ENCODE assay signal across 9 cellular contexts in the genomic region with DNA sequence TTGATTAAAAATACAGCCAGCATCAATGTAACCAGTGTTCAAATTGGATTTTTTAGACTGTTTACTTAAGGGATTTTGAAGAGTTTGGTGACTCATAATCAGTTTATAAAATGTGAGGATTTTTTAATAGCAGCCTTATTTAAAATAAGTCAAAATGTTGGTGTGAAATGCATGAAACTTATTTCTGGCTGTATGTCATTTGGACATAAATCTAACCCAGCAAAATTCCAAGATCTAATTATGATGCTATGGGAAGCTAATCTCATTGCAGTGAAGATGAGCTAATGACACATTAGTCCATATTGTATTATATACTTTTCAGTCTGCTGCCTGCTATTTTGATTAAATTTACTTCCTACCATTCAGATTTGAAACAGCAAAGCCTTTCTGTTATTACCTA.
DNase-seq lines count a peak whose midpoint lies in the region; ATAC-seq, FAIRE-seq and TF ChIP-seq lines count a peak whose summit lies in the region.
"Had no signal": no experiment of that assay in that cellular context is flagged by ENCODE, and none has a peak within 500 bp of the region (broad histone marks: within the 10 kb centered on the region; RNA-seq: fewer than 3 reads in every experiment).

No MANE protein-coding gene starts in this region.

- no peak for FAIRE-seq in RCC 7860 (lab: Jason Lieb, UNC)

- H3K9me3 ChIP-seq in PC-9 (ENCODE audit: insufficient read depth, low read depth) (no peaks in the 10 kb centered on the region), mucosa of stomach (ENCODE audit: control insufficient read depth, low read length) (no peaks in the 10 kb centered on the region), tibial nerve (no peaks in the 10 kb centered on the region)

- no peak for TF ChIP-seq CTCF in PC-9 (conservative IDR thresholded peaks at IDR 0.05)
- no peak for TF ChIP-seq CTCF in tibial nerve (IDR thresholded peaks at IDR 0.05)

- H3K27me3 ChIP-seq in PC-9 (ENCODE audit: insufficient read depth, low read depth) (no peaks in the 10 kb centered on the region), mucosa of stomach (ENCODE audit: control insufficient read depth, insufficient read depth, low read length) (no peaks in the 10 kb centered on the region), tibial nerve (no peaks in the 10 kb centered on the region)

- no peaks in the 10 kb centered on the region for H3K9me2 ChIP-seq in PC-9 (ENCODE audit: insufficient read depth)

- H4K20me1 ChIP-seq in PC-9 (ENCODE audit: insufficient read depth), result no peaks in the 10 kb centered on the region

- peaks cover 82% of the 10 kb centered on the region for H3K4me1 ChIP-seq in PC-9 (replicated peaks; ENCODE audit: insufficient read depth)
- H3K4me1 ChIP-seq in mucosa of stomach (ENCODE audit: control insufficient read depth, insufficient read depth, low read length), result peaks cover 56% of the 10 kb centered on the region
- H3K4me1 ChIP-seq in tibial nerve, result peaks cover 0 to 84% (median 39%) of the 10 kb centered on the region in 4 donors

- peak overlapping the region; percentile 13; the same call in 1 of the 2 replicates for H3K4me3 ChIP-seq in PC-9
- H3K4me3 ChIP-seq in mucosa of stomach (ENCODE audit: low read length), result no peak overlapping the region
- no peak overlapping the region for H3K4me3 ChIP-seq in tibial nerve

- H3K36me3 ChIP-seq in PC-9 (ENCODE audit: low read depth) (no peaks in the 10 kb centered on the region), mucosa of stomach (ENCODE audit: control insufficient read depth, insufficient read depth, low read length) (no peaks in the 10 kb centered on the region), tibial nerve (no peaks in the 10 kb centered on the region)

- H3F3A ChIP-seq in PC-9 (ENCODE audit: insufficient read depth, low read depth), result peaks cover 65% of the 10 kb centered on the region

- ATAC-seq in GM19395 (IDR thresholded peaks at IDR 0.05; ENCODE audit: unreplicated experiment), result no peak
- no peak for ATAC-seq in HG03571 (IDR thresholded peaks at IDR 0.05; ENCODE audit: unreplicated experiment)

- no peak for TF ChIP-seq POLR2A in tibial nerve (IDR thresholded peaks at IDR 0.05)

- no peak for TF ChIP-seq EP300 in tibial nerve (IDR thresholded peaks at IDR 0.05)

- H2AFZ ChIP-seq in PC-9, result no peak overlapping the region

- no peak for DNase-seq in PC-9
- no peak for DNase-seq in caudate nucleus (lab: John Stamatoyannopoulos, UW)
- no peak for DNase-seq in tibial nerve (ENCODE audit: low spot score in 2 of 2)
- DNase-seq in RCC 7860 (ENCODE audit: low spot score), result no peak
- DNase-seq: effector CD8-positive, alpha-beta T cell; immature natural killer cell had no signal

- intact Hi-C loops in PC-9 (cut with micrococcal nuclease; ENCODE audit: unreplicated experiment), result loop anchor here (1.0 kb wide), 3 partner anchors 48 to 83 kb away; no protein-coding TSS in a partner anchor

- peaks cover 33% of the 10 kb centered on the region for H3K79me2 ChIP-seq in PC-9 (ENCODE audit: low read depth)

- POLR2A ChIA-PET in PC-9 (lab: Charles Lee; ENCODE audit: unreplicated experiment), result interaction anchor here (0.6 to 1.0 kb wide), 6 partner anchors 10 to 257 kb away, joined by 3 to 11 read pairs (median 4); no protein-coding TSS in a partner anchor

- CTCF ChIA-PET in PC-9 (lab: Charles Lee), result interaction anchor here (0.5 to 1.2 kb wide), 2 partner anchors 10 to 51 kb away, joined by 3 to 9 read pairs; no protein-coding TSS in a partner anchor

- peak overlapping the region; percentile 78 for H3K4me2 ChIP-seq in PC-9

- H3K27ac ChIP-seq in PC-9, result peak overlapping the region; percentile 100
- peak overlapping the region; percentile 46 for H3K27ac ChIP-seq in caudate nucleus (ENCODE audit: low read depth, low read length)
- peak overlapping the region; percentile 44 to 79 (median 64) for H3K27ac ChIP-seq in tibial nerve

- BruUV-seq in PC-9 (replicated peaks; lab: Mats Ljungman, UMichigan), result no TSS peak

- peak overlapping the region; percentile 63 for H3K9ac ChIP-seq in mucosa of stomach (ENCODE audit: low read length)

Comparison
In these comparisons a context has a peak if more than half of its experiments do, and no peak if none do; other contexts are left out.
1. H3K27ac ChIP-seq: peak in every context shown above with its lines; median percentile 100 in PC-9; 64 in tibial nerve; 46 in caudate nucleus.